Comparison of ENCODE assay signal across 24 cellular contexts in genomic region chr6:16464045-16464444, GRCh38.
"Had no signal": no experiment of that assay in that cellular context is flagged by ENCODE, and none has a peak within 500 bp of the region (broad histone marks: within the 10 kb centered on the region; RNA-seq: fewer than 3 reads in every experiment).

No MANE protein-coding gene starts in this region.

- H3K36me3 ChIP-seq: colonic mucosa, lower lobe of right lung, neutrophil, pancreas, prostate gland, right atrium auricular region, sigmoid colon, thoracic aorta, transverse colon, upper lobe of right lung, uterus had no signal

- ATAC-seq: left ventricle myocardium superior; lower lobe of right lung; naive thymus-derived CD8-positive, alpha-beta T cell; pancreas; stimulated activated memory B cell treated with anti-CD40 and anti-IgM and Interleukin-4, amounts not matched to agents 10 μg/mL and 1 μg/mL and 100 μg/mL, for 72 hours; stimulated activated naive CD8-positive, alpha-beta T cell treated with anti-CD3 and anti-CD28 coated beads, Interleukin-15, Interleukin-2, amounts not matched to agents 100 U/mL and 50 U/mL, for 24 hours; upper lobe of right lung had no signal

- H3K27me3 ChIP-seq: colonic mucosa, neutrophil, pancreas, right atrium auricular region, sigmoid colon, spleen, transverse colon, upper lobe of right lung, uterus had no signal

- H3K9me3 ChIP-seq: colonic mucosa, lower lobe of right lung, neutrophil, pancreas, prostate gland, right atrium auricular region, sigmoid colon, spleen, thoracic aorta, transverse colon, upper lobe of right lung, uterus had no signal

- H3K4me1 ChIP-seq: colonic mucosa, lower lobe of right lung, pancreas, prostate gland, right atrium auricular region, sigmoid colon, transverse colon, upper lobe of right lung, uterus had no signal

- FAIRE-seq: endothelial cell of umbilical vein, frontal cortex, pancreas had no signal

- DNase-seq: colonic mucosa; effector memory CD4-positive, alpha-beta T cell; hypothalamus; immature natural killer cell; islet precursor cell; left ventricle myocardium superior; lower lobe of right lung; naive thymus-derived CD8-positive, alpha-beta T cell; pancreas; sigmoid colon; spleen; stimulated activated CD4-positive, alpha-beta T cell treated with anti-CD3 and anti-CD28 coated beads, Interleukin-4, amount 100 ng/mL, for 4 hours; stimulated activated naive CD8-positive, alpha-beta T cell treated with anti-CD3 and anti-CD28 coated beads, Interleukin-15, Interleukin-2, amounts not matched to agents 100 U/mL and 50 U/mL, for 24 hours; substantia nigra; transverse colon; upper lobe of right lung; uterus had no signal

- H3K27ac ChIP-seq: colonic mucosa, lower lobe of right lung, neutrophil, pancreas, prostate gland, right atrium auricular region, sigmoid colon, spleen, thoracic aorta, transverse colon, upper lobe of right lung, uterus had no signal

- H3K4me3 ChIP-seq: colonic mucosa, lower lobe of right lung, pancreas, prostate gland, right atrium auricular region, sigmoid colon, spleen, thoracic aorta, transverse colon, upper lobe of right lung, uterus had no signal
